In the genomic region with DNA sequence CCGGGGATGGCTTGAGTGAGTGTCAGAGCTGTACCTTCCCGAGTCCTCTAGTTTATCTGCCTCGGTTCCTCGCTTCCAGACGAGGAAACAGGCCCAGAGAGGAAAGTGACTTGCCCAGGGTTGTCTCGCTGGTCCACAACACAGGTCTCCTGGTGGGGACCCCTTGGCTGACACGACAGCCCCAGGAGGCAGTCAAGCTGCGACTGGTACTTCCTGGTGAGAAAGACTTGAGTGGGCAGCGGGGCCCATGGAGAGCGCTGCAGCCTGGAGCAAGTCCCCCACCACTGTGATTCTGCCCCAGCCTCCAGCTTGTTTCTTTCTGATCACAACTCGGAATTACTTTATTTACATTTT, we compare ENCODE assay signal across 7 cellular contexts.
A peak's percentile ranks its signal among the peaks of the same experiment; 100 is the strongest.
DNase-seq lines count a peak whose midpoint lies in the region; ATAC-seq and TF ChIP-seq lines count a peak whose summit lies in the region.

No MANE protein-coding gene starts in this region.

- H3K27ac ChIP-seq in coronary artery: no peak overlapping the region
- peak overlapping the region in 1 of 21 experiments; percentile 35 for H3K27ac ChIP-seq in skin epidermis

- ATAC-seq in GM19452 (IDR thresholded peaks at IDR 0.05; ENCODE audit: unreplicated experiment) (peak; percentile 27), HG03460 (IDR thresholded peaks at IDR 0.05; ENCODE audit: unreplicated experiment) (peak; percentile 15)

- TF ChIP-seq CTCF in coronary artery (IDR thresholded peaks at IDR 0.05): no peak

- peak overlapping the region; percentile 67 for H3K4me3 ChIP-seq in coronary artery
- peak overlapping the region in 5 of 7 experiments; percentile 36 to 64 (median 51) for H3K4me3 ChIP-seq in skin epidermis

- no peak for DNase-seq in coronary artery (ENCODE audit: low spot score)
- no peak for DNase-seq in CD1c-positive myeloid dendritic cell (ENCODE audit: extremely low spot score)
- DNase-seq in NCI-H1694 (lab: John Stamatoyannopoulos, UW): no peak
- no peak for DNase-seq in effector CD4-positive, alpha-beta T cell
